Comparison of ENCODE assay signal across 22 cellular contexts in genomic region chr17:4194796-4195195, GRCh38.
"Had no signal": no experiment of that assay in that cellular context is flagged by ENCODE, and none has a peak within 500 bp of the region (broad histone marks: within the 10 kb centered on the region; RNA-seq: fewer than 3 reads in every experiment).

No MANE protein-coding gene starts in this region.

- DNase-seq: activated B cell treated with CpG ODN at 0.5 μM for 24 hours; activated CD4-positive, alpha-beta T cell treated with anti-CD3 and anti-CD28 coated beads for 36 hours; activated CD4-positive, alpha-beta T cell treated with anti-CD3 and anti-CD28 coated beads, Interleukin-2, amount 50 U/mL, for 48 hours; activated CD8-positive, alpha-beta memory T cell treated with anti-CD3 and anti-CD28 coated beads, Interleukin-2, amount 50 U/mL, for 48 hours; activated effector memory CD4-positive, alpha-beta T cell treated with anti-CD3 and anti-CD28 coated beads, Interleukin-2, amount 50 U/mL, for 16 hours; activated naive CD4-positive, alpha-beta T cell treated with anti-CD3 and anti-CD28 coated beads, Interleukin-2, amount 10 ng/mL, durations not matched to agents 7 days and 5 days; activated T-cell treated with anti-CD3 and anti-CD28 coated beads, Interleukin-2, amount 50 U/mL, for 72 hours; effector memory CD4-positive, alpha-beta T cell; hippocampal formation; kidney glomerular epithelial cell; left ventricle myocardium inferior; midbrain; nephron progenitor cell; right lobe of liver; small intestine; stimulated activated CD4-positive, alpha-beta T cell treated with anti-CD3 and anti-CD28 coated beads, Interleukin-4, amount 100 ng/mL, for 1 hour; stimulated activated naive CD4-positive, alpha-beta T cell; T-helper 9 cell; thyroid gland had no signal

- H3K27ac Mint-ChIP-seq: activated B cell treated with CpG ODN at 0.5 μM for 24 hours; activated naive CD4-positive, alpha-beta T cell treated with anti-CD3 and anti-CD28 coated beads, Interleukin-2, amount 10 ng/mL, durations not matched to agents 7 days and 5 days; nephron progenitor cell had no signal

- H3K27ac ChIP-seq: left ventricle myocardium inferior, right lobe of liver, thyroid gland had no signal

- H3K27me3 Mint-ChIP-seq: activated B cell treated with CpG ODN at 0.5 μM for 24 hours; activated CD4-positive, alpha-beta T cell treated with anti-CD3 and anti-CD28 coated beads for 36 hours; activated naive CD4-positive, alpha-beta T cell treated with anti-CD3 and anti-CD28 coated beads, Interleukin-2, amount 10 ng/mL, durations not matched to agents 7 days and 5 days; brain had no signal

- H3K9me3 ChIP-seq: gastrocnemius medialis, left ventricle myocardium inferior, right lobe of liver, thyroid gland had no signal

- ATAC-seq: activated CD4-positive, alpha-beta T cell treated with anti-CD3 and anti-CD28 coated beads for 36 hours; activated T-cell treated with anti-CD3 and anti-CD28 coated beads, Interleukin-2, amount 50 U/mL, for 72 hours; esophagus mucosa; right lobe of liver had no signal

- H3K9me3 Mint-ChIP-seq: activated B cell treated with CpG ODN at 0.5 μM for 24 hours; activated naive CD4-positive, alpha-beta T cell treated with anti-CD3 and anti-CD28 coated beads, Interleukin-2, amount 10 ng/mL, durations not matched to agents 7 days and 5 days; activated T-cell treated with anti-CD3 and anti-CD28 coated beads, Interleukin-2, amount 50 U/mL, for 72 hours; brain; nephron progenitor cell had no signal

- H3K4me3 ChIP-seq: gastrocnemius medialis, left ventricle myocardium inferior, right lobe of liver, thyroid gland had no signal

- H3K4me1 ChIP-seq: left ventricle myocardium inferior, right lobe of liver, thyroid gland had no signal

- H3K27me3 ChIP-seq: gastrocnemius medialis, right lobe of liver, thyroid gland had no signal

- H3K4me3 Mint-ChIP-seq: activated B cell treated with CpG ODN at 0.5 μM for 24 hours; activated CD4-positive, alpha-beta T cell treated with anti-CD3 and anti-CD28 coated beads for 36 hours; activated naive CD4-positive, alpha-beta T cell treated with anti-CD3 and anti-CD28 coated beads, Interleukin-2, amount 10 ng/mL, durations not matched to agents 7 days and 5 days; activated T-cell treated with anti-CD3 and anti-CD28 coated beads, Interleukin-2, amount 50 U/mL, for 72 hours; nephron progenitor cell had no signal

- H3K4me1 Mint-ChIP-seq: activated B cell treated with CpG ODN at 0.5 μM for 24 hours, brain, nephron progenitor cell had no signal
